In the genomic region with DNA sequence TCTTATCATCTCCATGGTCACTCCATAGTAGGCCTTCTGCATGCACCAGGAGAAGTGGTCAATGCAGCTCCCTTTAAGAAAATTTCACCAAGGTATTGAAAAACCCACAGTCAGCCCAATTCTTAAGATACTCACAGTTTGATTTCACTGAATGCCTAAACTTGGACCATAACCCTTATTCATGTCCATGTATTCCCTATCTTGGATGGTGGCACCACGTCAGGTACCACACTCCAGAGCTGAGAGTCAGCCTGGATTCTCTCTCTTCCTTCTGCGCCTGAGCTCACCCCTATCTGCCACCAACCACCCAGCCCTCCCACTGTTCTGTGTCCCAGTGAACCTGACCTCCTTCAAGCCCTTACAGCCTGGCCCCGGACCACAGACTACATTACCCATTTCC, we compare ENCODE assay signal across 35 cellular contexts.
"Had no signal": no experiment of that assay in that cellular context is flagged by ENCODE, and none has a peak within 500 bp of the region (broad histone marks: within the 10 kb centered on the region; RNA-seq: fewer than 3 reads in every experiment).

No MANE protein-coding gene starts in this region.

- H3K36me3 ChIP-seq: MG63 had no signal

- DNase-seq: Karpas-422, Kasumi-1, MG63, MM.1S, MV-4-11, NCI-H1048, NCI-H1092, NCI-H1092 treated with DMSO at 0.1 percent for 48 hours, NCI-H1105, NCI-H1105 treated with DMSO at 0.1 percent for 48 hours, NCI-H1417, NCI-H1417 treated with DMSO at 0.1 percent for 48 hours, NCI-H1436, NCI-H1436 treated with DMSO at 0.1 percent for 48 hours, NCI-H146, NCI-H1694, NCI-H1694 treated with DMSO at 0.1 percent for 48 hours, NCI-H187, NCI-H187 treated with DMSO at 0.1 percent for 48 hours, NCI-H1930, NCI-H2029, NCI-H2029 treated with DMSO at 0.1 percent for 48 hours, NCI-H2081, NCI-H2081 treated with DMSO at 0.1 percent for 48 hours, NCI-H2107, NCI-H2171, NCI-H2171 treated with DMSO at 0.1 percent for 48 hours, NCI-H2227 treated with DMSO at 0.1 percent for 48 hours, NCI-H226, NCI-H345, NCI-H446, NCI-H446 treated with DMSO at 0.1 percent for 48 hours, NCI-H510A, NCI-H510A treated with DMSO at 0.1 percent for 48 hours, NCI-H524 had no signal

- H3K27me3 ChIP-seq: MG63 had no signal

- H3K9me3 ChIP-seq: MG63 had no signal

- H3K4me3 ChIP-seq: MG63 had no signal
